ENCODE assay signal across 8 cellular contexts in genomic region chr2:239275037-239275685, GRCh38.
A peak's percentile ranks its signal among the peaks of the same experiment; 100 is the strongest.
DNase-seq lines count a peak whose midpoint lies in the region; ATAC-seq and TF ChIP-seq lines count a peak whose summit lies in the region.

No MANE protein-coding gene starts in this region.

- POLR2A ChIA-PET in HEK293 (lab: Yijun Ruan, JAX): no interaction called here

- no peaks in the 10 kb centered on the region for H3K9me3 Mint-ChIP-seq in activated naive CD4-positive, alpha-beta T cell treated with anti-CD3 and anti-CD28 coated beads, Interleukin-2, amount 50 U/mL, for 72 hours

- no peaks in the 10 kb centered on the region for H3K27me3 ChIP-seq in vagina

- H3K36me3 Mint-ChIP-seq in activated naive CD4-positive, alpha-beta T cell treated with anti-CD3 and anti-CD28 coated beads, Interleukin-2, amount 50 U/mL, for 72 hours: peaks cover 19 to 22% of the 10 kb centered on the region in 2 donors

- intact Hi-C loops in Right ventricle myocardium inferior (cut with DNase I) (no loop called here), vagina (cut with DNase I) (no loop called here)

- peak; percentile 91 to 92 for ATAC-seq in activated naive CD4-positive, alpha-beta T cell treated with anti-CD3 and anti-CD28 coated beads, Interleukin-2, amount 50 U/mL, for 72 hours
- ATAC-seq in Right ventricle myocardium inferior (peak; percentile 77), HG03460 (IDR thresholded peaks at IDR 0.05; ENCODE audit: unreplicated experiment) (no peak)

- peak; percentile 72 for DNase-seq in Ammon's horn (ENCODE audit: low spot score)
- peak; percentile 98 for DNase-seq in SK-MEL-5 (ENCODE audit: low read depth, low spot score)
- peak; percentile 74 to 89 for DNase-seq in activated naive CD4-positive, alpha-beta T cell treated with anti-CD3 and anti-CD28 coated beads, Interleukin-2, amount 50 U/mL, for 72 hours (ENCODE audit: low spot score in 2 of 2)
- DNase-seq in Right ventricle myocardium inferior (ENCODE audit: missing footprints): peak; percentile 91
- DNase-seq in retinal pigment epithelial cell (ENCODE audit: low read depth): peak; percentile 88
- DNase-seq in vagina (ENCODE audit: extremely low spot score in 2 of 2): no peak

- no peak for TF ChIP-seq POLR2A in vagina (IDR thresholded peaks at IDR 0.05)

- H3K27ac ChIP-seq in HEK293 (ENCODE audit: extremely low read depth, low read depth, low read length) (no peak overlapping the region), vagina (peak overlapping the region; percentile 77)

- no peaks in the 10 kb centered on the region for H3K9me3 ChIP-seq in HEK293 (ENCODE audit: control insufficient read depth, insufficient read depth, low read depth, low read length)
- H3K9me3 ChIP-seq in vagina: no peaks in the 10 kb centered on the region

- H3K4me1 ChIP-seq in HEK293 (ENCODE audit: control insufficient read depth, insufficient read depth, low read length) (no peaks in the 10 kb centered on the region), vagina (peaks cover 67% of the 10 kb centered on the region)

- in situ Hi-C loops in SK-MEL-5 (cut with HindIII; ENCODE audit: low pct_unique_long_range_greater_than_20kb, low sequenced_read_pairs): no loop called here

- H3K27ac Mint-ChIP-seq in activated naive CD4-positive, alpha-beta T cell treated with anti-CD3 and anti-CD28 coated beads, Interleukin-2, amount 50 U/mL, for 72 hours: peak overlapping the region; percentile 90 to 96

- CTCF ChIA-PET in HEK293 (lab: Yijun Ruan, JAX): interaction anchor here (0.7 kb wide), 1 partner anchor 718 kb away, joined by 3 read pairs; no protein-coding TSS in a partner anchor

- H3K4me3 ChIP-seq in HEK293 (ENCODE audit: low read depth, low read length) (no peak overlapping the region), retinal pigment epithelial cell (ENCODE audit: low read length) (no peak overlapping the region), vagina (peak overlapping the region; percentile 7 to 8)

- no peak for TF ChIP-seq CTCF in HEK293 (tag by site-specific recombination; IDR thresholded peaks at IDR 0.05)
- no peak for TF ChIP-seq CTCF in retinal pigment epithelial cell (conservative IDR thresholded peaks at IDR 0.05; ENCODE audit: low read depth, low read length)
- TF ChIP-seq CTCF in vagina (IDR thresholded peaks at IDR 0.05): no peak

- H3K36me3 ChIP-seq in HEK293 (ENCODE audit: control insufficient read depth in 2 of 2, insufficient read depth in 1 of 2, low read length in 2 of 2) (no peaks in the 10 kb centered on the region), vagina (no peaks in the 10 kb centered on the region)

TF ChIP-seq in HEK293, 187 proteins besides CTCF, POLR2A, EP300 and RAD21:
- TF ChIP-seq ZNF596 (tag by site-specific recombination; IDR thresholded peaks at IDR 0.05) (no peak), ZNF580 (tag by site-specific recombination; IDR thresholded peaks at IDR 0.05) (no peak), ZFP37 (tag by site-specific recombination; IDR thresholded peaks at IDR 0.05) (no peak), ZBTB17 (tag by site-specific recombination; IDR thresholded peaks at IDR 0.05) (no peak), ZNF280D (tag by site-specific recombination; IDR thresholded peaks at IDR 0.05) (no peak), MEIS1 (CRISPR knock-in tag; IDR thresholded peaks at IDR 0.05; ENCODE audit: borderline replicate concordance) (peak; percentile 91; the same call in 1 of the 2 replicates), REPIN1 (tag by site-specific recombination; IDR thresholded peaks at IDR 0.05; ENCODE audit: low read depth) (no peak), WT1 (tag by site-specific recombination; IDR thresholded peaks at IDR 0.05) (no peak), HOXA7 (CRISPR knock-in tag; IDR thresholded peaks at IDR 0.05; ENCODE audit: borderline replicate concordance) (no peak), ZNF449 (tag by site-specific recombination; IDR thresholded peaks at IDR 0.05) (peak; percentile 67; the same call in 1 of the 2 replicates)

Comparison
In these comparisons a context has a peak if more than half of its experiments do, and no peak if none do; other contexts are left out.
1. DNase-seq: peak in Ammon's horn (single experiment), SK-MEL-5 (single experiment), activated naive CD4-positive, alpha-beta T cell treated with anti-CD3 and anti-CD28 coated beads, Interleukin-2, amount 50 U/mL, for 72 hours (2 of 2), Right ventricle myocardium inferior (single experiment) and retinal pigment epithelial cell (single experiment); none in vagina (0 of 2).
2. H3K4me3 ChIP-seq: peak in vagina (2 of 2); none in HEK293 (single experiment) and retinal pigment epithelial cell (single experiment).